Comparison of ENCODE assay signal across 11 cellular contexts in the genomic region with DNA sequence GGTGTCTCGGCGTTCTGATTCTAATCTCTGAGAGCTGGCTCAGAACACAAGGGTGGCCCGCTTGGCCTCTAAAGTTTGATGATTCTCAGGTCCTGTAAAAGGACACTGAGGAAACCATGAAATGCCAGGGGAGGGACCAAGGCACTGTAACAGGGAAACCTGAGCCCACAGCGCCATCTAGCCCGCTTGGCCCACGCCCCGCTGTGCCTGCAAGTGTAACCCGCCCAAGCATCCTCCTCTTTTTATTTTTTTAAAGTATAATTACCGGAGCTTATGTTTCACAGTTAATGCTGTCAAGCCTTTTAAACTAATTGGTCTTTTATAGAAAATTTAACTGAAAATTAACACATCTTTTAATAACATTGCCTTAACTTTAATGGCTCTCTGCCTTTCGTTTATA.
DNase-seq lines count a peak whose midpoint lies in the region; ATAC-seq, FAIRE-seq and TF ChIP-seq lines count a peak whose summit lies in the region.
"Had no signal": no experiment of that assay in that cellular context is flagged by ENCODE, and none has a peak within 500 bp of the region (broad histone marks: within the 10 kb centered on the region; RNA-seq: fewer than 3 reads in every experiment).

No MANE protein-coding gene starts in this region.

- CTCF ChIA-PET in A549 (lab: Yijun Ruan, JAX) (interaction anchor here (0.8 kb wide), 1 partner anchor 11 kb away, joined by 3 read pairs; no protein-coding TSS in a partner anchor), Panc1 (lab: Charles Lee) (no interaction called here)

- DNase-seq in A549 (ENCODE audit: low read depth in 1 of 2, low spot score in 1 of 2), result peak in 1 of 2 experiments; percentile 24
- DNase-seq in Panc1 (ENCODE audit: low read depth, low spot score), result no peak
- peak; percentile 73 to 92 (median 87) for DNase-seq in right cardiac atrium
- no peak for DNase-seq in globus pallidus (ENCODE audit: low spot score)
- no peak for DNase-seq in effector memory CD4-positive, alpha-beta T cell
- no peak for DNase-seq in ascending aorta (ENCODE audit: low spot score in 2 of 2)

- no peak for FAIRE-seq in A549 (lab: Jason Lieb, UNC)

- H3K4me3 ChIP-seq in A549 (no peak overlapping the region), Panc1 (ENCODE audit: low read depth in 2 of 2, low read length in 2 of 2) (no peak overlapping the region), right cardiac atrium (ENCODE audit: low read length) (no peak overlapping the region), ascending aorta (no peak overlapping the region)
- no peak overlapping the region for H3K4me3 ChIP-seq in effector memory CD4-positive, alpha-beta T cell (ENCODE audit: insufficient read depth, low read depth, low read length, poor library complexity, severe bottlenecking)
- H3K4me3 ChIP-seq: thoracic aorta had no signal

- H3K4me1 ChIP-seq in A549, result peaks cover 12% of the 10 kb centered on the region
- no peaks in the 10 kb centered on the region for H3K4me1 ChIP-seq in Panc1 (ENCODE audit: control insufficient read depth, insufficient read depth, low read length)
- H3K4me1 ChIP-seq in right cardiac atrium (ENCODE audit: control insufficient read depth, insufficient read depth, low read length), result no peaks in the 10 kb centered on the region
- H3K4me1 ChIP-seq in effector memory CD4-positive, alpha-beta T cell (ENCODE audit: control insufficient read depth, insufficient read depth, low read length, poor library complexity, severe bottlenecking), result no peaks in the 10 kb centered on the region
- peaks cover 0 to 3% of the 10 kb centered on the region in 2 donors for H3K4me1 ChIP-seq in ascending aorta

- intact Hi-C loops in Panc1 (cut with micrococcal nuclease; ENCODE audit: unreplicated experiment) (no loop called here), right cardiac atrium (cut with DNase I) (loop anchor here in 1 of 4 donors (5.0 kb wide), 1 partner anchor 271 kb away; no protein-coding TSS in a partner anchor), ascending aorta (cut with DNase I) (no loop called here)

- no TSS peak for BruUV-seq in Panc1 (replicated peaks; lab: Mats Ljungman, UMichigan)

- no peak overlapping the region for H3K4me2 ChIP-seq in A549
- H3K4me2 ChIP-seq: KMS-11 had no signal

- H3K27ac ChIP-seq in A549 (no peak overlapping the region), Panc1 (ENCODE audit: low read length) (no peak overlapping the region), right cardiac atrium (ENCODE audit: low read length) (no peak overlapping the region), ascending aorta (no peak overlapping the region)
- no peak overlapping the region for H3K27ac ChIP-seq in effector memory CD4-positive, alpha-beta T cell (ENCODE audit: insufficient read depth, low read length, poor library complexity, severe bottlenecking)
- H3K27ac ChIP-seq: KMS-11, neutrophil, thoracic aorta had no signal

- H3K36me3 ChIP-seq in Panc1 (ENCODE audit: control insufficient read depth, insufficient read depth, low read length), result no peaks in the 10 kb centered on the region; the same call in 1 of the 2 replicates
- H3K36me3 ChIP-seq in effector memory CD4-positive, alpha-beta T cell (ENCODE audit: control insufficient read depth, insufficient read depth, low read length), result no peaks in the 10 kb centered on the region
- peaks cover 0 to 9% of the 10 kb centered on the region in 2 donors for H3K36me3 ChIP-seq in ascending aorta
- H3K36me3 ChIP-seq: neutrophil had no signal

- H3K27me3 ChIP-seq in Panc1 (ENCODE audit: control insufficient read depth, insufficient read depth, low read length) (no peaks in the 10 kb centered on the region), right cardiac atrium (ENCODE audit: control insufficient read depth, insufficient read depth) (no peaks in the 10 kb centered on the region), ascending aorta (no peaks in the 10 kb centered on the region)
- H3K27me3 ChIP-seq in effector memory CD4-positive, alpha-beta T cell (replicated peaks; ENCODE audit: control insufficient read depth, insufficient read depth, low read length, poor library complexity, severe bottlenecking), result no peaks in the 10 kb centered on the region
- H3K27me3 ChIP-seq: neutrophil had no signal

- in situ Hi-C loops in Panc1 (cut with HindIII; ENCODE audit: low pct_unique_long_range_greater_than_20kb, low sequenced_read_pairs), result no loop called here

- peak; percentile 50 to 83; a peak in 4 of 6 replicates for ATAC-seq in A549
- ATAC-seq in GM21360 (IDR thresholded peaks at IDR 0.05; ENCODE audit: unreplicated experiment), result peak; percentile 60
- ATAC-seq in Panc1, result peak; percentile 76
- peak; percentile 81 to 85 for ATAC-seq in right cardiac atrium
- ATAC-seq in HG03571 (IDR thresholded peaks at IDR 0.05; ENCODE audit: unreplicated experiment), result no peak

- TF ChIP-seq CTCF in A549 (IDR thresholded peaks at IDR 0.05), result peak; percentile 35
- TF ChIP-seq CTCF in Panc1 (IDR thresholded peaks at IDR 0.05), result peak; percentile 60
- TF ChIP-seq CTCF in ascending aorta (IDR thresholded peaks at IDR 0.05), result peak in 1 of 3 experiments; percentile 29

- TF ChIP-seq RAD21 in A549 (conservative IDR thresholded peaks at IDR 0.05 in 1 of 2, IDR thresholded peaks at IDR 0.05 in 1 of 2), result peak; percentile 42 to 56; a peak in 3 of 5 replicates

- POLR2A ChIA-PET in A549 (lab: Yijun Ruan, JAX) (no interaction called here), Panc1 (lab: Charles Lee) (no interaction called here)

- WGBS in A549 (ENCODE audit: missing lambda C conversion rate), result 60% methylated on average over 10 of the region's 10 CpGs
- 43% methylated on average over 10 of the region's 10 CpGs for whole genome bisulfite sequencing in right cardiac atrium

- TF ChIP-seq EP300 in A549 (IDR thresholded peaks at IDR 0.05), result no peak

- no peaks in the 10 kb centered on the region for H3K9me3 ChIP-seq in A549
- H3K9me3 ChIP-seq in Panc1 (ENCODE audit: control insufficient read depth, insufficient read depth, low read depth, low read length), result no peaks in the 10 kb centered on the region
- no peaks in the 10 kb centered on the region for H3K9me3 ChIP-seq in right cardiac atrium (ENCODE audit: control insufficient read depth, low read length)
- H3K9me3 ChIP-seq in effector memory CD4-positive, alpha-beta T cell (ENCODE audit: control insufficient read depth, low read length), result no peaks in the 10 kb centered on the region
- no peaks in the 10 kb centered on the region for H3K9me3 ChIP-seq in ascending aorta
- H3K9me3 ChIP-seq: neutrophil, thoracic aorta had no signal

- TF ChIP-seq POLR2A in A549 (IDR thresholded peaks at IDR 0.05; ENCODE audit: low read length), result no peak

TF ChIP-seq in A549, 52 proteins besides CTCF, POLR2A, EP300 and RAD21:
- 0 out of 3 replicates have a peak, but pooled peaks have one; percentile 24 for TF ChIP-seq SMC3 (IDR thresholded peaks at IDR 0.05)
- no peak for TF ChIP-seq HOXB13 (CRISPR knock-in tag; IDR thresholded peaks at IDR 0.05; ENCODE audit: low read depth)
TF ChIP-seq in A549: peak in this region for 1.

Comparison
In these comparisons a context has a peak if more than half of its experiments do, and no peak if none do; other contexts are left out.
1. DNase-seq: peak in right cardiac atrium (3 of 3); none in Panc1 (single experiment), globus pallidus (single experiment), effector memory CD4-positive, alpha-beta T cell (0 of 3) and ascending aorta (0 of 2).